2 cellular contexts compared by ENCODE assay signal in genomic region chr11:103662880-103663279, GRCh38.
TF ChIP-seq lines count a peak whose summit lies in the region.

No MANE protein-coding gene starts in this region.

TF ChIP-seq in HepG2, 621 proteins besides CTCF, POLR2A, EP300 and RAD21 (continued from another document):
- no peak for TF ChIP-seq PLSCR1 (CRISPR knock-in tag; IDR thresholded peaks at IDR 0.05; ENCODE audit: borderline replicate concordance)
- TF ChIP-seq POLR2AphosphoS5 (IDR thresholded peaks at IDR 0.05; ENCODE audit: low read depth, low read length) = no peak
- no peak for TF ChIP-seq TCF12 (IDR thresholded peaks at IDR 0.05)
- TF ChIP-seq TCF12 (CRISPR knock-in tag; IDR thresholded peaks at IDR 0.05) = no peak
- no peak for TF ChIP-seq GPBP1L1 (CRISPR knock-in tag; IDR thresholded peaks at IDR 0.05)
- TF ChIP-seq DNMT3B (CRISPR knock-in tag; conservative IDR thresholded peaks at IDR 0.05) = no peak

TF ChIP-seq in GM12878, 131 proteins besides CTCF, POLR2A, EP300 and RAD21:
- TF ChIP-seq ATF2 (IDR thresholded peaks at IDR 0.05; ENCODE audit: low read length) (no peak), ATF7 (IDR thresholded peaks at IDR 0.05; ENCODE audit: low read depth) (no peak), TAF1 (IDR thresholded peaks at IDR 0.05; ENCODE audit: borderline replicate concordance, low read depth, low read length) (no peak), TCF7 (IDR thresholded peaks at IDR 0.05; ENCODE audit: borderline replicate concordance) (no peak), RUNX3 (IDR thresholded peaks at IDR 0.05; ENCODE audit: low read length) (peak; percentile 17; the same call in 1 of the 2 replicates)
